12 cellular contexts compared by ENCODE assay signal in genomic region chr9:33820231-33820745, GRCh38. TPM values are rescaled to one million over a fixed set of nuclear protein-coding genes. Genes with fewer than 3 reads are reported as not detected.
DNase-seq lines count a peak whose midpoint lies in the region; ATAC-seq and TF ChIP-seq lines count a peak whose summit lies in the region.
"Had no signal": no experiment of that assay in that cellular context is flagged by ENCODE, and none has a peak within 500 bp of the region (broad histone marks: within the 10 kb centered on the region; RNA-seq: fewer than 3 reads in every experiment).

No MANE protein-coding gene starts in this region.

- peaks cover 34% of the 10 kb centered on the region for H3K4me1 Mint-ChIP-seq in CD14-positive monocyte

- H3K9me3 Mint-ChIP-seq in CD14-positive monocyte = no peaks in the 10 kb centered on the region

- H3K36me3 ChIP-seq in neural cell (ENCODE audit: insufficient read depth, low read length) = no peaks in the 10 kb centered on the region

- no peak for TF ChIP-seq POLR2A in NB4 (IDR thresholded peaks at IDR 0.05; ENCODE audit: extremely low read depth, insufficient read length)

- H3K4me2 ChIP-seq in neural cell (ENCODE audit: low read length) = peak overlapping the region; percentile 46

- H3K9ac ChIP-seq in neural cell (ENCODE audit: low read length) = no peak overlapping the region

- no peaks in the 10 kb centered on the region for H3F3A ChIP-seq in neural cell (ENCODE audit: insufficient read depth, low read length, poor library complexity, severe bottlenecking)

- TF ChIP-seq RAD21 in neural cell (conservative IDR thresholded peaks at IDR 0.05) = no peak

- TF ChIP-seq CTCF in CD14-positive monocyte (IDR thresholded peaks at IDR 0.05) (no peak), NB4 (IDR thresholded peaks at IDR 0.05; ENCODE audit: low read depth, low read length) (no peak), dorsolateral prefrontal cortex (IDR thresholded peaks at IDR 0.05 in 54 of 56, conservative IDR thresholded peaks at IDR 0.05 in 2 of 56; ENCODE audit: low read depth in 1 of 56, partially characterized antibody in 56 of 56) (no peak), neural cell (IDR thresholded peaks at IDR 0.05; ENCODE audit: poor library complexity, severe bottlenecking) (no peak)

- H2AFZ ChIP-seq in neural cell (ENCODE audit: low read depth, low read length) = no peak overlapping the region

- H3K4me3 Mint-ChIP-seq in CD14-positive monocyte = peak overlapping the region; percentile 90 to 98

- peak overlapping the region; percentile 57 to 100 (median 99) for H3K27ac ChIP-seq in dorsolateral prefrontal cortex
- no peak overlapping the region for H3K27ac ChIP-seq in neural cell (ENCODE audit: low read length)

- H3K27me3 ChIP-seq in dorsolateral prefrontal cortex (no peaks in the 10 kb centered on the region), neural cell (ENCODE audit: insufficient read depth, low read depth, low read length) (no peaks in the 10 kb centered on the region)
- H3K27me3 ChIP-seq: esophagus squamous epithelium had no signal

- H3K79me2 ChIP-seq in neural cell (replicated peaks; ENCODE audit: insufficient read depth, low read length) = peaks cover 76% of the 10 kb centered on the region

- DNase-seq in CD14-positive monocyte (ENCODE audit: low spot score) (no peak), NB4 (ENCODE audit: low read depth) (no peak), dorsolateral prefrontal cortex (no peak), SKM-1 (lab: John Stamatoyannopoulos, UW; ENCODE audit: unreplicated experiment) (no peak), DMS153 treated with DMSO at 0.1 percent for 48 hours (lab: John Stamatoyannopoulos, UW; ENCODE audit: unreplicated experiment) (no peak), SIG-M5 treated with dmso at 0.1 percent for 504 hours (lab: John Stamatoyannopoulos, UW; ENCODE audit: unreplicated experiment) (no peak)
- DNase-seq: esophagus squamous epithelium, GF-D8, NCI-H1048 had no signal

- peaks cover 19 to 31% of the 10 kb centered on the region in 2 donors for H3K36me3 Mint-ChIP-seq in CD14-positive monocyte

- no peaks in the 10 kb centered on the region for H3K9me3 ChIP-seq in neural cell (ENCODE audit: low read length)
- H3K9me3 ChIP-seq: esophagus squamous epithelium had no signal

- H3K9me2 ChIP-seq in neural cell (ENCODE audit: insufficient read depth, low read length) = no peaks in the 10 kb centered on the region

- no peak for TF ChIP-seq EP300 in neural cell (conservative IDR thresholded peaks at IDR 0.05; ENCODE audit: poor library complexity, severe bottlenecking)

- no peaks in the 10 kb centered on the region for H3K27me3 Mint-ChIP-seq in CD14-positive monocyte (ENCODE audit: low read depth in 3 of 3)

- H3K4me3 ChIP-seq in NB4 (ENCODE audit: low read depth, low read length) (peak overlapping the region; percentile 75), dorsolateral prefrontal cortex (peak overlapping the region in 55 of 59 donors; percentile 8 to 97 (median 90)), neural cell (ENCODE audit: low read length) (peak overlapping the region; percentile 77)

- no peak for ATAC-seq in GM18858 (IDR thresholded peaks at IDR 0.05; ENCODE audit: unreplicated experiment)

- intact Hi-C loops in CD14-positive monocyte (cut with micrococcal nuclease) = no loop called here
- intact Hi-C loops in dorsolateral prefrontal cortex (cut with DNase I) = no loop called here

- no peaks in the 10 kb centered on the region for H4K20me1 ChIP-seq in neural cell (ENCODE audit: insufficient read depth)

- peak overlapping the region in 3 of 7 donors; percentile 32 to 98 (median 96) for H3K27ac Mint-ChIP-seq in CD14-positive monocyte

TF ChIP-seq in neural cell, 6 proteins besides CTCF, POLR2A, EP300 and RAD21:
- TF ChIP-seq TAF1 (IDR thresholded peaks at IDR 0.05; ENCODE audit: low read depth) = no peak
- no peak for TF ChIP-seq REST (IDR thresholded peaks at IDR 0.05; ENCODE audit: borderline replicate concordance)
- no peak for TF ChIP-seq SMC3 (conservative IDR thresholded peaks at IDR 0.05; ENCODE audit: poor library complexity)
- TF ChIP-seq MXI1 (conservative IDR thresholded peaks at IDR 0.05; ENCODE audit: poor library complexity, severe bottlenecking) = no peak
- TF ChIP-seq EZH2 (IDR thresholded peaks at IDR 0.05; ENCODE audit: borderline replicate concordance, insufficient read depth, low read length, poor library complexity, severe bottlenecking) = no peak
- TF ChIP-seq POLR2AphosphoS5 (IDR thresholded peaks at IDR 0.05) = no peak

RNA-seq across cellular contexts. Expression of gene UBE2R2, which starts 3.3 kb away (rescaled TPM):
- polyA plus RNA-seq in CD14-positive monocyte (10 to 100 TPM; 30.5 to 37.2 TPM), neural cell (37.6 and 45.0 TPM in 2 replicates)
- 10 to 100 TPM; 31.7 to 50.3 (median 42.2) TPM for total RNA-seq in dorsolateral prefrontal cortex
- polyA minus RNA-seq in neural cell = 49.7 and 58.2 TPM in 2 replicates

RNA-seq across cellular contexts. Expression of gene PRSS3, which starts 24.9 kb away (rescaled TPM):
- not detected for polyA plus RNA-seq in CD14-positive monocyte
- total RNA-seq in dorsolateral prefrontal cortex = 10 to 100 TPM in 119 of 120 experiments, 1 to 10 TPM in 1; 7.2 to 61.3 (median 34.3) TPM
- polyA plus RNA-seq in neural cell = not detected in 2 replicates
- polyA minus RNA-seq in neural cell = not detected in 2 replicates
- total RNA-seq: myocyte had no signal
